ENCODE assay signal across 13 cellular contexts in the genomic region with DNA sequence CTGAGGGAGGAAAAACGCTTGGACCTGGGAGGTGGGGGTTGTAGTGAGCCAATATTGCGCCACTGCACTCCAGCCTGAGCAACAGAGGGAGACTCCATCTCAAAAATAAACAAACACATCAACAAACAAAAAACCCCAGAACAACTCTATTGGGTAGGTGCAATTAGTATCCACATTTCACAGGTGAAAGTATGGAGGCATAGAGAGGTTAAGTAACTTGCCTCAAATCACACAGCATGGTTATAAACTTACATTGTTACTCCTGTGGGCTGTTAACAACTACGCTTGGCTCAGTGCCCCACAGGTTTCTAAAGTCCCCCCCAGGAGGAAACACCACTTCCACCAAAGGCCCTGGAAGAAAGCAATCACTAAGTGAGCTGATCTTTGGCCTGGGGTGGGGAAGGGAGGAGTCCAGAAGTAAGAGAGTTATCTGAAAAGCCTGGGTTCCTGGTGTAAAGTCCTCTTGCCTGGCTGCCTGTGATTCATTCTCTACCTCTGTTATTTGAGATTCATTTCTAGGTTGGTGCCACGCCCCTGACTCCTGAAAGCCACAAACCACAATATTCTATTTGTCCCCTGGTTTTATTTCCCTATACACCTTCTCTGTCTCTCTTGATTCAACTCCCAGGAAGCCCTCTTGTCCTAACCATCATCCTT.
DNase-seq lines count a peak whose midpoint lies in the region.
"Had no signal": no experiment of that assay in that cellular context is flagged by ENCODE, and none has a peak within 500 bp of the region (broad histone marks: within the 10 kb centered on the region; RNA-seq: fewer than 3 reads in every experiment).

No MANE protein-coding gene starts in this region.

- no peaks in the 10 kb centered on the region for H3K27me3 Mint-ChIP-seq in activated T-helper 1 cell treated with anti-CD3 and anti-CD28 coated beads, Interleukin-12 subunit alpha, Interleukin-12 subunit beta, Interleukin-2, Interleukin-4 antibody, amounts not matched to agents 30 ng/mL and 10 ng/mL and 1 ng/mL, durations not matched to agents 14 hours and 24 hours and 36 hours (ENCODE audit: insufficient read depth)

- peak overlapping the region; percentile 56 to 58 for H3K9ac ChIP-seq in mucosa of rectum (ENCODE audit: low read depth in 1 of 2, low read length in 2 of 2)

- DNase-seq in DMS153 (lab: John Stamatoyannopoulos, UW) (peak; percentile 30), DMS153 treated with DMSO at 0.1 percent for 48 hours (lab: John Stamatoyannopoulos, UW; ENCODE audit: unreplicated experiment) (no peak), HuH-7 (ENCODE audit: low spot score) (peak; percentile 42), NCI-H345 (lab: John Stamatoyannopoulos, UW) (no peak), MG63 (no peak), NCI-H128 (lab: John Stamatoyannopoulos, UW; ENCODE audit: unreplicated experiment) (no peak)
- DNase-seq in activated T-helper 1 cell treated with anti-CD3 and anti-CD28 coated beads, Interleukin-12 subunit alpha, Interleukin-12 subunit beta, Interleukin-2, Interleukin-4 antibody, amounts not matched to agents 30 ng/mL and 10 ng/mL and 1 ng/mL, durations not matched to agents 14 hours and 24 hours and 36 hours (ENCODE audit: low spot score), result no peak
- DNase-seq: activated CD8-positive, alpha-beta memory T cell treated with anti-CD3 and anti-CD28 coated beads, Interleukin-2, amount 50 U/mL, for 4 hours; lower lobe of right lung; NCI-H2081 treated with DMSO at 0.1 percent for 48 hours had no signal

- no peak overlapping the region for H3K4me3 Mint-ChIP-seq in activated T-helper 1 cell treated with anti-CD3 and anti-CD28 coated beads, Interleukin-12 subunit alpha, Interleukin-12 subunit beta, Interleukin-2, Interleukin-4 antibody, amounts not matched to agents 30 ng/mL and 10 ng/mL and 1 ng/mL, durations not matched to agents 14 hours and 24 hours and 36 hours

- peak overlapping the region; percentile 6 for H3K27ac Mint-ChIP-seq in activated T-helper 1 cell treated with anti-CD3 and anti-CD28 coated beads, Interleukin-12 subunit alpha, Interleukin-12 subunit beta, Interleukin-2, Interleukin-4 antibody, amounts not matched to agents 30 ng/mL and 10 ng/mL and 1 ng/mL, durations not matched to agents 14 hours and 24 hours and 36 hours

- H3K9me3 ChIP-seq in mucosa of rectum (ENCODE audit: control insufficient read depth in 2 of 2, low read length in 2 of 2) (no peaks in the 10 kb centered on the region), MG63 (no peaks in the 10 kb centered on the region)
- H3K9me3 ChIP-seq: lower lobe of right lung had no signal

- peak overlapping the region in 1 of 2 donors; percentile 48 for H3K4me3 ChIP-seq in mucosa of rectum (ENCODE audit: low read length in 2 of 2)
- no peak overlapping the region for H3K4me3 ChIP-seq in MG63
- H3K4me3 ChIP-seq: lower lobe of right lung, SK-N-MC had no signal

- H3K36me3 ChIP-seq in mucosa of rectum (ENCODE audit: control insufficient read depth in 2 of 2, insufficient read depth in 2 of 2, low read length in 2 of 2) (no peaks in the 10 kb centered on the region), MG63 (no peaks in the 10 kb centered on the region; the same call in 1 of the 2 replicates)
- H3K36me3 ChIP-seq: lower lobe of right lung had no signal

- intact Hi-C loops in activated T-helper 1 cell treated with anti-CD3 and anti-CD28 coated beads, Interleukin-12 subunit alpha, Interleukin-12 subunit beta, Interleukin-2, Interleukin-4 antibody, amounts not matched to agents 30 ng/mL and 10 ng/mL and 1 ng/mL, durations not matched to agents 14 hours and 24 hours and 36 hours (cut with micrococcal nuclease), result no loop called here

- H3K4me1 Mint-ChIP-seq in activated T-helper 1 cell treated with anti-CD3 and anti-CD28 coated beads, Interleukin-12 subunit alpha, Interleukin-12 subunit beta, Interleukin-2, Interleukin-4 antibody, amounts not matched to agents 30 ng/mL and 10 ng/mL and 1 ng/mL, durations not matched to agents 14 hours and 24 hours and 36 hours (ENCODE audit: low read depth), result peaks cover 64% of the 10 kb centered on the region

- peak overlapping the region; percentile 91 to 92 for H3K27ac ChIP-seq in mucosa of rectum (ENCODE audit: low read depth in 2 of 2, low read length in 2 of 2)
- H3K27ac ChIP-seq: 22Rv1, lower lobe of right lung, SK-N-MC had no signal

- no peaks in the 10 kb centered on the region for H3K27me3 ChIP-seq in mucosa of rectum (ENCODE audit: control insufficient read depth in 2 of 2, insufficient read depth in 2 of 2, low read length in 2 of 2)
- H3K27me3 ChIP-seq in MG63, result no peaks in the 10 kb centered on the region

- H3K36me3 Mint-ChIP-seq in activated T-helper 1 cell treated with anti-CD3 and anti-CD28 coated beads, Interleukin-12 subunit alpha, Interleukin-12 subunit beta, Interleukin-2, Interleukin-4 antibody, amounts not matched to agents 30 ng/mL and 10 ng/mL and 1 ng/mL, durations not matched to agents 14 hours and 24 hours and 36 hours (ENCODE audit: low read depth), result peaks cover 10% of the 10 kb centered on the region

- peaks cover 53 to 59% of the 10 kb centered on the region in 2 donors for H3K4me1 ChIP-seq in mucosa of rectum (ENCODE audit: control insufficient read depth in 2 of 2, insufficient read depth in 2 of 2, low read length in 2 of 2)
- H3K4me1 ChIP-seq: lower lobe of right lung had no signal

- H3K9me3 Mint-ChIP-seq in activated T-helper 1 cell treated with anti-CD3 and anti-CD28 coated beads, Interleukin-12 subunit alpha, Interleukin-12 subunit beta, Interleukin-2, Interleukin-4 antibody, amounts not matched to agents 30 ng/mL and 10 ng/mL and 1 ng/mL, durations not matched to agents 14 hours and 24 hours and 36 hours, result no peaks in the 10 kb centered on the region

Comparison
In these comparisons a context has a peak if more than half of its experiments do, and no peak if none do; other contexts are left out.
1. DNase-seq: peak in DMS153 (single experiment) and HuH-7 (single experiment); none in DMS153 treated with DMSO at 0.1 percent for 48 hours (single experiment), activated T-helper 1 cell treated with anti-CD3 and anti-CD28 coated beads, Interleukin-12 subunit alpha, Interleukin-12 subunit beta, Interleukin-2, Interleukin-4 antibody, amounts not matched to agents 30 ng/mL and 10 ng/mL and 1 ng/mL, durations not matched to agents 14 hours and 24 hours and 36 hours (single experiment), NCI-H345 (single experiment), MG63 (single experiment) and NCI-H128 (single experiment).